Comparison of ENCODE assay signal across 8 cellular contexts in the genomic region with DNA sequence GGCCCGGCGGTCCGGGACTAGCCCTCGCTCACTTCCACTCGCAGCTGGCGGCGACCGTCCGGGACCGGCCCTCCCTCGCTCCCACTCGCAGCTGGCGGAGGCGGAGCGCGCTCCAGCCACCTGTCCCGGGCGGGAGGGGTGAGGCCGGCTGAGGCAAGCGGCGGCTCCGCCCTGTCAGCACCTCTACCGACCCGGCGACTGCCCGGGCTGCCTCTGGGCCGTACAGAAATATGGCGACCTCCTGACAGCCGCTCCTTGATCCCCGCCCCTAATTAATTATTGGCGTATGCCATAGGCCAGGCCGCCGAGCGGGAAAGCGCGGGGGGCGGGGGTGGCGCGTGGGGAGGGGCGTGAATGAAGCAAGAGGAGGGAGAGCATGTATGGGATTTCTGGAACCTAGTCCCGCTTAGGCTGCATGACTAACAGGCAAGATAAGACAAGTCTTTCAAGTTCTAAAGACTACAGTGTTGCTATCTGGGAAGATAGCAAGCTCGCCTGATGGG. TPM values are rescaled to one million over a fixed set of nuclear protein-coding genes. Genes with fewer than 3 reads are reported as not detected.
A peak's percentile ranks its signal among the peaks of the same experiment; 100 is the strongest.
DNase-seq lines count a peak whose midpoint lies in the region; ATAC-seq, FAIRE-seq and TF ChIP-seq lines count a peak whose summit lies in the region.

A gene (minus strand): TSS at position 200 of the 503 bp plus-strand sequence. CDS start 243 bp downstream, outside the sequence.

- TF ChIP-seq EP300 in GM12878 (IDR thresholded peaks at IDR 0.05; ENCODE audit: borderline replicate concordance in 1 of 2, control insufficient read depth in 1 of 2, low read depth in 2 of 2, low read length in 2 of 2), result no peak

- RAD21 ChIA-PET in GM12878 (lab: Charles Lee; ENCODE audit: unreplicated experiment), result interaction anchor here (1.1 kb wide), 1 partner anchor 542 kb away, joined by 3 read pairs; no protein-coding TSS in a partner anchor

- ATAC-seq in GM12878 (peak; percentile 91), HG02840 (IDR thresholded peaks at IDR 0.05; ENCODE audit: low FRiP score, unreplicated experiment) (no peak)

- 53% methylated on average over 32 of the region's 42 CpGs for WGBS in GM12878 (ENCODE audit: insufficient coverage, insufficient replicate concordance, low lambda C conversion rate, missing lambda C conversion rate)

- peak within 1 kb of the TSS; percentile 30; the same call in 1 of the 2 replicates for H3K4me2 ChIP-seq in GM12878 (ENCODE audit: control insufficient read depth, insufficient read depth)

- H3K9ac ChIP-seq in GM12878 (ENCODE audit: control insufficient read depth, insufficient read depth, low read length), result no peak within 1 kb of the TSS

- no TSS peak for BruUV-seq in GM12878 (replicated peaks; lab: Mats Ljungman, UMichigan)

- DNase-seq in ELR (ENCODE audit: low read depth), result peak; percentile 77
- peak; percentile 80 for DNase-seq in HEK293T (ENCODE audit: extremely low spot score)
- peak; percentile 89 for DNase-seq in NCI-H1436 (lab: John Stamatoyannopoulos, UW)
- peak; percentile 40 for DNase-seq in T-helper 9 cell
- DNase-seq in GM12878 (ENCODE audit: low read depth, low spot score), result no peak
- peak; percentile 35 to 68 for DNase-seq in hippocampal formation (lab: John Stamatoyannopoulos, UW)
- peak; percentile 61 for DNase-seq in renal cortical epithelial cell (ENCODE audit: low read depth)

- CTCF ChIA-PET in HEK293T (lab: Yijun Ruan, JAX), result no interaction called here
- CTCF ChIA-PET in GM12878 (lab: Yijun Ruan, JAX), result no interaction called here

- H3K79me2 ChIP-seq in GM12878 (ENCODE audit: control insufficient read depth, insufficient read depth, low read length), result no peaks in the 10 kb centered on the region

- H3K36me3 ChIP-seq in GM12878 (ENCODE audit: control insufficient read depth in 2 of 2, insufficient read depth in 2 of 2, low read length in 1 of 2), result no peaks in the 10 kb centered on the region

- H3K27me3 ChIP-seq in GM12878 (replicated peaks in 1 of 2; ENCODE audit: control insufficient read depth in 2 of 2, insufficient read depth in 2 of 2, low read length in 1 of 2), result no peaks in the 10 kb centered on the region

- SMC1A ChIA-PET in GM12878 (lab: Charles Lee; ENCODE audit: uncharacterized antibody, unreplicated experiment), result interaction anchor here (0.9 kb wide), 1 partner anchor 9 kb away, joined by 3 read pairs; no protein-coding TSS in a partner anchor

- peak within 1 kb of the TSS; percentile 15 for H2AFZ ChIP-seq in GM12878 (ENCODE audit: control insufficient read depth, low read depth, low read length)

- in situ Hi-C loops in GM12878 (cut with MboI), result no loop called here

- H3K4me3 ChIP-seq in GM12878, result peak within 1 kb of the TSS; percentile 50; the same call in 1 of the 2 replicates

- FAIRE-seq in GM12878 (lab: Jason Lieb, UNC), result no peak

- no peak for TF ChIP-seq CTCF in GM12878 (IDR thresholded peaks at IDR 0.05 in 2 of 3, conservative IDR thresholded peaks at IDR 0.05 in 1 of 3; ENCODE audit: control insufficient read depth in 2 of 3, extremely low read depth in 1 of 3, insufficient read depth in 1 of 3, low read depth in 3 of 3, low read length in 3 of 3)

- H3K4me1 ChIP-seq in GM12878 (ENCODE audit: control insufficient read depth, insufficient read depth, low read length), result no peaks in the 10 kb centered on the region

- TF ChIP-seq POLR2A in GM12878 (IDR thresholded peaks at IDR 0.05; ENCODE audit: low read depth, low read length), result no peak

- TF ChIP-seq RAD21 in GM12878 (IDR thresholded peaks at IDR 0.05; ENCODE audit: insufficient read depth, low read depth, low read length), result no peak

- H4K20me1 ChIP-seq in GM12878 (ENCODE audit: control insufficient read depth, insufficient read depth), result no peaks in the 10 kb centered on the region

- H3K27ac ChIP-seq in GM12878 (ENCODE audit: control insufficient read depth, insufficient read depth), result no peak within 1 kb of the TSS

- POLR2A ChIA-PET in HEK293T (lab: Yijun Ruan, JAX) (no interaction called here), GM12878 (lab: Charles Lee) (no interaction called here)

- H3K9me3 ChIP-seq in GM12878 (replicated peaks; ENCODE audit: control insufficient read depth, insufficient read depth, low read length), result no peaks in the 10 kb centered on the region; the same call in 2 of the 3 replicates

- intact Hi-C loops in GM12878 (cut with micrococcal nuclease; ENCODE audit: unreplicated experiment), result no loop called here

TF ChIP-seq in HEK293T, 16 proteins besides CTCF, POLR2A, EP300 and RAD21:
- TF ChIP-seq NFRKB (IDR thresholded peaks at IDR 0.05), result no peak
- TF ChIP-seq L3MBTL2 (conservative IDR thresholded peaks at IDR 0.05), result peak; percentile 81

TF ChIP-seq in GM12878, 131 proteins besides CTCF, POLR2A, EP300 and RAD21:
- TF ChIP-seq IKZF1 (conservative IDR thresholded peaks at IDR 0.05), result peak; percentile 25; the same call in 1 of the 2 replicates
- TF ChIP-seq, protein P1, sequence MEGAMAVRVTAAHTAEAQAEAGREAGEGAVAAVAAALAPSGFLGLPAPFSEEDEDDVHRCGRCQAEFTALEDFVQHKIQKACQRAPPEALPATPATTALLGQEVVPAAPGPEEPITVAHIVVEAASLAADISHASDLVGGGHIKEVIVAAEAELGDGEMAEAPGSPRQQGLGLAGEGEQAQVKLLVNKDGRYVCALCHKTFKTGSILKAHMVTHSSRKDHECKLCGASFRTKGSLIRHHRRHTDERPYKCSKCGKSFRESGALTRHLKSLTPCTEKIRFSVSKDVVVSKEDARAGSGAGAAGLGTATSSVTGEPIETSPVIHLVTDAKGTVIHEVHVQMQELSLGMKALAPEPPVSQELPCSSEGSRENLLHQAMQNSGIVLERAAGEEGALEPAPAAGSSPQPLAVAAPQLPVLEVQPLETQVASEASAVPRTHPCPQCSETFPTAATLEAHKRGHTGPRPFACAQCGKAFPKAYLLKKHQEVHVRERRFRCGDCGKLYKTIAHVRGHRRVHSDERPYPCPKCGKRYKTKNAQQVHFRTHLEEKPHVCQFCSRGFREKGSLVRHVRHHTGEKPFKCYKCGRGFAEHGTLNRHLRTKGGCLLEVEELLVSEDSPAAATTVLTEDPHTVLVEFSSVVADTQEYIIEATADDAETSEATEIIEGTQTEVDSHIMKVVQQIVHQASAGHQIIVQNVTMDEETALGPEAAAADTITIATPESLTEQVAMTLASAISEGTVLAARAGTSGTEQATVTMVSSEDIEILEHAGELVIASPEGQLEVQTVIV (IDR thresholded peaks at IDR 0.05; ENCODE audit: borderline replicate concordance, partially characterized antibody), result no peak
- TF ChIP-seq, protein P2, sequence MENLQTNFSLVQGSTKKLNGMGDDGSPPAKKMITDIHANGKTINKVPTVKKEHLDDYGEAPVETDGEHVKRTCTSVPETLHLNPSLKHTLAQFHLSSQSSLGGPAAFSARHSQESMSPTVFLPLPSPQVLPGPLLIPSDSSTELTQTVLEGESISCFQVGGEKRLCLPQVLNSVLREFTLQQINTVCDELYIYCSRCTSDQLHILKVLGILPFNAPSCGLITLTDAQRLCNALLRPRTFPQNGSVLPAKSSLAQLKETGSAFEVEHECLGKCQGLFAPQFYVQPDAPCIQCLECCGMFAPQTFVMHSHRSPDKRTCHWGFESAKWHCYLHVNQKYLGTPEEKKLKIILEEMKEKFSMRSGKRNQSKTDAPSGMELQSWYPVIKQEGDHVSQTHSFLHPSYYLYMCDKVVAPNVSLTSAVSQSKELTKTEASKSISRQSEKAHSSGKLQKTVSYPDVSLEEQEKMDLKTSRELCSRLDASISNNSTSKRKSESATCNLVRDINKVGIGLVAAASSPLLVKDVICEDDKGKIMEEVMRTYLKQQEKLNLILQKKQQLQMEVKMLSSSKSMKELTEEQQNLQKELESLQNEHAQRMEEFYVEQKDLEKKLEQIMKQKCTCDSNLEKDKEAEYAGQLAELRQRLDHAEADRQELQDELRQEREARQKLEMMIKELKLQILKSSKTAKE (IDR thresholded peaks at IDR 0.05; ENCODE audit: low read depth, poor library complexity, severe bottlenecking), result no peak
- TF ChIP-seq RBBP5 (conservative IDR thresholded peaks at IDR 0.05), result no peak
- peak; percentile 75 for TF ChIP-seq YY1 (IDR thresholded peaks at IDR 0.05; ENCODE audit: low read depth, low read length)
- peak; percentile 42; the same call in 1 of the 2 replicates for TF ChIP-seq TCF12 (IDR thresholded peaks at IDR 0.05; ENCODE audit: low read depth, low read length)
- TF ChIP-seq NFXL1 (IDR thresholded peaks at IDR 0.05; ENCODE audit: borderline replicate concordance), result no peak

RNA-seq across cellular contexts. Expression of the gene that starts here (rescaled TPM):
- total RNA-seq in GM12878 (2013; cell fraction: nucleolus; rRNA removed), result 2.3 and 2.6 TPM in 2 replicates
- total RNA-seq in GM12878 (2014; rRNA removed), result 0.11 and 0.34 TPM in 2 replicates
- 0.41 and 0.49 TPM in 2 replicates for total RNA-seq in GM12878 (2014; rRNA removed; fragmentation: Illumina TruSeq; extraction: Trizol)
- 0.21 and 0.41 TPM in 2 replicates for total RNA-seq in GM12878 (2021)
- 0.35 TPM for polyA plus RNA-seq in GM12878 (2011; ENCODE audit: low read depth)
- 0.65 and 0.79 TPM in 2 replicates for polyA plus RNA-seq in GM12878 (2011; rRNA removed)
- polyA plus RNA-seq in GM12878 (2011; cell fraction: cytosol; rRNA removed), result 0.22 and 0.23 TPM in 2 replicates
- 0.52 and 0.59 TPM in 2 replicates for polyA plus RNA-seq in GM12878 (2011; cell fraction: nucleus; rRNA removed)
- polyA plus RNA-seq in GM12878 (2012), result 0.16 and 0.29 TPM in 2 replicates
- 0.28 and 0.32 TPM in 2 replicates for polyA plus RNA-seq in GM12878 (2014; fragmentation: Illumina TruSeq; extraction: Trizol)
- polyA plus RNA-seq in GM12878 (2014; fragmentation: Nextera tagmentation; extraction: Ambion mirVana), result under 1 TPM; 0.06 to 0.09 TPM
- polyA plus RNA-seq in GM12878 (2014; rRNA removed), result 0.16 and 0.20 TPM in 2 replicates
- polyA plus RNA-seq in GM12878 (2016; fragmentation: Nextera tagmentation; extraction: Ambion mirVana), result under 1 TPM; 0.03 to 0.24 TPM
- 0.21 and 0.51 TPM in 2 replicates for polyA minus RNA-seq in GM12878 (2011; rRNA and poly(A)+ RNA removed)
- not detected in 2 replicates for polyA minus RNA-seq in GM12878 (2011; cell fraction: cytosol; rRNA and poly(A)+ RNA removed)
- polyA minus RNA-seq in GM12878 (2011; cell fraction: nucleus; rRNA and poly(A)+ RNA removed), result 0.36 and 1.1 TPM in 2 replicates
- total RNA-seq in renal cortical epithelial cell, result 41.4 and 41.5 TPM in 2 replicates

Comparison
In these comparisons a context has a peak if more than half of its experiments do, and no peak if none do; other contexts are left out.
1. RNA of the gene that starts here (total RNA-seq): 41.4 to 41.5 TPM in renal cortical epithelial cell; 0.11 to 2.6 TPM in GM12878; every median in the first group is over 10 times any median in the second.